In the genomic region with DNA sequence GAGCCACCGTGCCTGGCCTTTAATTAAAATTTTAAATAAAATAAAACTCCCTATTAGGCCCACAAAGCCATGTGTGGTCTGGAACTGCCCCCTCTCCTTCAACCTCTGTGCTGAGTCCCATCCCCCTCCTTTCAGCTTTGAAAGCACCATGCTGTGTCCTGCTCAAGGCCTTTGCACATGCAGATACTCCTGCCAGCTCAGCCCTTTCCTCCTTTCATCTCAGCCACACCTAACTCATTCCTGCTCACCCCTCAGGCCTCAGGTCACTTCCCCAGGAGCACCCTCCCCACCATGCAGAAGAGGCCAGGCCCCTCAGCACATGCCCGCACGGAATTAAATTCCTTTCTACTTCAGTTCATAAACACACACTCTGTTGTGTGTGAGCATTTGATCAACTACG, we compare ENCODE assay signal across 1 cellular context.
TF ChIP-seq lines count a peak whose summit lies in the region.

No MANE protein-coding gene starts in this region.

TF ChIP-seq in HCT116, 20 proteins besides CTCF, POLR2A, EP300 and RAD21:
- no peak for TF ChIP-seq REST (IDR thresholded peaks at IDR 0.05; ENCODE audit: low read depth)
- TF ChIP-seq YY1 (IDR thresholded peaks at IDR 0.05; ENCODE audit: extremely low read depth, insufficient replicate concordance, low read depth, low read length), result no peak
- TF ChIP-seq, protein P1, sequence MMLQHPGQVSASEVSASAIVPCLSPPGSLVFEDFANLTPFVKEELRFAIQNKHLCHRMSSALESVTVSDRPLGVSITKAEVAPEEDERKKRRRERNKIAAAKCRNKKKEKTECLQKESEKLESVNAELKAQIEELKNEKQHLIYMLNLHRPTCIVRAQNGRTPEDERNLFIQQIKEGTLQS (IDR thresholded peaks at IDR 0.05), result no peak
- TF ChIP-seq POLR2AphosphoS5 (IDR thresholded peaks at IDR 0.05; ENCODE audit: low read depth, low read length), result no peak
TF ChIP-seq in HCT116: peak in this region for 0.
